Comparison of ENCODE assay signal across 8 cellular contexts in genomic region chrX:140918398-140919043, GRCh38.
DNase-seq lines count a peak whose midpoint lies in the region; ATAC-seq and TF ChIP-seq lines count a peak whose summit lies in the region.

No MANE protein-coding gene starts in this region.

- no peak overlapping the region for H3K9ac ChIP-seq in Karpas-422 (ENCODE audit: low read length)

- H3K36me3 ChIP-seq in H7 (replicated peaks; ENCODE audit: control insufficient read depth, insufficient read depth, low read length) (no peaks in the 10 kb centered on the region), Karpas-422 (ENCODE audit: insufficient read depth, low read length) (no peaks in the 10 kb centered on the region), lower lobe of right lung (no peaks in the 10 kb centered on the region)

- H3K27me3 ChIP-seq in H7 (ENCODE audit: control insufficient read depth, insufficient read depth, low read length) (no peaks in the 10 kb centered on the region), Karpas-422 (ENCODE audit: low read length) (no peaks in the 10 kb centered on the region), lower lobe of right lung (ENCODE audit: low read depth) (no peaks in the 10 kb centered on the region)

- no peak overlapping the region for H2AFZ ChIP-seq in Karpas-422 (ENCODE audit: low read length)

- H3K4me1 Mint-ChIP-seq in central memory CD8-positive, alpha-beta T cell: no peaks in the 10 kb centered on the region
- H3K4me1 Mint-ChIP-seq in type B pancreatic cell (ENCODE audit: unreplicated experiment): peaks cover 3% of the 10 kb centered on the region

- H3K9me2 ChIP-seq in Karpas-422 (replicated peaks; ENCODE audit: insufficient read depth, low read length): no peaks in the 10 kb centered on the region

- no peak overlapping the region for H3K4me2 ChIP-seq in Karpas-422 (ENCODE audit: low read depth, low read length, poor library complexity, severe bottlenecking)

- H3K27ac ChIP-seq in Karpas-422 (ENCODE audit: low read length) (no peak overlapping the region), lower lobe of right lung (no peak overlapping the region)

- DNase-seq in A172 (ENCODE audit: low spot score) (peak; percentile 56), GDM1 (lab: John Stamatoyannopoulos, UW) (peak; percentile 4), H7 (peak; percentile 15), Karpas-422 (peak; percentile 92), SKM-1 (lab: John Stamatoyannopoulos, UW; ENCODE audit: unreplicated experiment) (peak; percentile 5), lower lobe of right lung (no peak), type B pancreatic cell (ENCODE audit: extremely low spot score, unreplicated experiment) (no peak)
- no peak for DNase-seq in central memory CD8-positive, alpha-beta T cell (ENCODE audit: low spot score in 2 of 2)

- no peaks in the 10 kb centered on the region for H3K36me3 Mint-ChIP-seq in central memory CD8-positive, alpha-beta T cell (ENCODE audit: insufficient read depth)
- H3K36me3 Mint-ChIP-seq in type B pancreatic cell: no peaks in the 10 kb centered on the region

- TF ChIP-seq CTCF in lower lobe of right lung (IDR thresholded peaks at IDR 0.05) (peak; percentile 41), type B pancreatic cell (conservative IDR thresholded peaks at IDR 0.05) (peak; percentile 80)

- H4K20me1 ChIP-seq in Karpas-422 (ENCODE audit: insufficient read depth, low read depth, low read length): no peaks in the 10 kb centered on the region

- no peak overlapping the region for H3K27ac Mint-ChIP-seq in central memory CD8-positive, alpha-beta T cell (ENCODE audit: low read depth)
- no peak overlapping the region for H3K27ac Mint-ChIP-seq in type B pancreatic cell

- ATAC-seq in central memory CD8-positive, alpha-beta T cell (replicated peaks; ENCODE audit: extremely low read depth, poor library complexity, severe bottlenecking): peak; percentile 28
- peak; percentile 59 to 88 for ATAC-seq in lower lobe of right lung

- no peak overlapping the region for H3K4me3 ChIP-seq in H7 (ENCODE audit: insufficient read depth, low read depth, low read length)
- no peak overlapping the region for H3K4me3 ChIP-seq in Karpas-422 (ENCODE audit: low read length)
- no peak overlapping the region for H3K4me3 ChIP-seq in lower lobe of right lung

- H3K27me3 Mint-ChIP-seq in central memory CD8-positive, alpha-beta T cell: no peaks in the 10 kb centered on the region
- no peaks in the 10 kb centered on the region for H3K27me3 Mint-ChIP-seq in type B pancreatic cell

- no peak overlapping the region for H3K4me3 Mint-ChIP-seq in central memory CD8-positive, alpha-beta T cell
- H3K4me3 Mint-ChIP-seq in type B pancreatic cell: no peak overlapping the region

- peaks cover 11% of the 10 kb centered on the region for H3K9me3 Mint-ChIP-seq in central memory CD8-positive, alpha-beta T cell
- H3K9me3 Mint-ChIP-seq in type B pancreatic cell: no peaks in the 10 kb centered on the region

- peaks cover 7% of the 10 kb centered on the region; the same call in 1 of the 2 replicates for H3K9me3 ChIP-seq in Karpas-422 (ENCODE audit: low read length)
- H3K9me3 ChIP-seq in lower lobe of right lung: no peaks in the 10 kb centered on the region

- H3K79me2 ChIP-seq in Karpas-422 (ENCODE audit: low read length): no peaks in the 10 kb centered on the region

- no peaks in the 10 kb centered on the region for H3K4me1 ChIP-seq in Karpas-422 (ENCODE audit: low read length)
- H3K4me1 ChIP-seq in lower lobe of right lung: no peaks in the 10 kb centered on the region

- intact Hi-C loops in lower lobe of right lung (cut with DNase I): no loop called here

Comparison
In these comparisons a context has a peak if more than half of its experiments do, and no peak if none do; other contexts are left out.
1. DNase-seq: peak in A172 (single experiment), GDM1 (single experiment), H7 (single experiment), Karpas-422 (single experiment) and SKM-1 (single experiment); none in central memory CD8-positive, alpha-beta T cell (0 of 2), lower lobe of right lung (single experiment) and type B pancreatic cell (single experiment).